In genomic region chr11:3035333-3035732, GRCh38 we compare ENCODE assay signal across 23 cellular contexts.
"Had no signal": no experiment of that assay in that cellular context is flagged by ENCODE, and none has a peak within 500 bp of the region (broad histone marks: within the 10 kb centered on the region; RNA-seq: fewer than 3 reads in every experiment).

No MANE protein-coding gene starts in this region.

- DNase-seq: activated CD4-positive, alpha-beta memory T cell treated with anti-CD3 and anti-CD28 coated beads, Interleukin-2, amount 10 ng/mL, durations not matched to agents 7 days and 5 days; activated CD4-positive, alpha-beta T cell treated with anti-CD3 and anti-CD28 coated beads for 4 hours; activated CD8-positive, alpha-beta memory T cell treated with anti-CD3 and anti-CD28 coated beads, Interleukin-2, amount 10 ng/mL, durations not matched to agents 7 days and 5 days; activated naive CD4-positive, alpha-beta T cell treated with Interleukin-2 at 50 U/mL for 16 hours; activated naive CD8-positive, alpha-beta T cell treated with anti-CD3 and anti-CD28 coated beads, Interleukin-2, amount 50 U/mL, for 24 hours; effector CD8-positive, alpha-beta T cell; left cardiac atrium; nephron progenitor cell; occipital lobe; retina; stimulated activated naive CD8-positive, alpha-beta T cell treated with anti-CD3 and anti-CD28 coated beads, Interleukin-15, Interleukin-2, amounts not matched to agents 100 U/mL and 50 U/mL, for 24 hours; substantia nigra; tibial artery had no signal

- H3K9me3 Mint-ChIP-seq: activated CD4-positive, alpha-beta memory T cell treated with anti-CD3 and anti-CD28 coated beads, Interleukin-2, amount 10 ng/mL, durations not matched to agents 7 days and 5 days; activated naive CD8-positive, alpha-beta T cell treated with anti-CD3 and anti-CD28 coated beads, Interleukin-2, amount 50 U/mL, for 24 hours; activated T-helper 17 cell treated with anti-CD3 and anti-CD28 coated beads, Interleukin-2, amount 50 U/mL, for 72 hours; central memory CD8-positive, alpha-beta T cell; nephron progenitor cell; T-helper 2 cell treated with Interferon-gamma antibody and Interleukin-4, amounts not matched to agents 5 μg/mL and 100 μg/mL, for 36 hours had no signal

- H3K4me3 ChIP-seq: ascending aorta, coronary artery, esophagus muscularis mucosa, gastroesophageal sphincter, tibial artery had no signal

- H3K27ac ChIP-seq: ascending aorta, coronary artery, esophagus muscularis mucosa, gastroesophageal sphincter, tibial artery had no signal

- H3K27me3 ChIP-seq: ascending aorta, esophagus muscularis mucosa, gastroesophageal sphincter, tibial artery had no signal

- H3K27ac Mint-ChIP-seq: activated naive CD8-positive, alpha-beta T cell treated with anti-CD3 and anti-CD28 coated beads, Interleukin-2, amount 50 U/mL, for 24 hours; activated T-helper 17 cell treated with anti-CD3 and anti-CD28 coated beads, Interleukin-2, amount 50 U/mL, for 72 hours; nephron progenitor cell; T-helper 2 cell treated with Interferon-gamma antibody and Interleukin-4, amounts not matched to agents 5 μg/mL and 100 μg/mL, for 36 hours had no signal

- H3K9me3 ChIP-seq: ascending aorta, esophagus muscularis mucosa, gastroesophageal sphincter, tibial artery had no signal

- H3K4me3 Mint-ChIP-seq: activated CD4-positive, alpha-beta memory T cell treated with anti-CD3 and anti-CD28 coated beads, Interleukin-2, amount 10 ng/mL, durations not matched to agents 7 days and 5 days; activated CD8-positive, alpha-beta memory T cell treated with anti-CD3 and anti-CD28 coated beads, Interleukin-2, amount 10 ng/mL, durations not matched to agents 7 days and 5 days; activated naive CD8-positive, alpha-beta T cell treated with anti-CD3 and anti-CD28 coated beads, Interleukin-2, amount 50 U/mL, for 24 hours; activated T-helper 17 cell treated with anti-CD3 and anti-CD28 coated beads, Interleukin-2, amount 50 U/mL, for 72 hours; central memory CD8-positive, alpha-beta T cell; nephron progenitor cell; T-helper 2 cell treated with Interferon-gamma antibody and Interleukin-4, amounts not matched to agents 5 μg/mL and 100 μg/mL, for 36 hours had no signal

- H3K4me1 Mint-ChIP-seq: nephron progenitor cell had no signal

- H3K4me1 ChIP-seq: ascending aorta, tibial artery had no signal

- ATAC-seq: activated CD8-positive, alpha-beta memory T cell treated with anti-CD3 and anti-CD28 coated beads, Interleukin-2, amount 10 ng/mL, durations not matched to agents 7 days and 5 days; activated naive CD8-positive, alpha-beta T cell treated with anti-CD3 and anti-CD28 coated beads, Interleukin-2, amount 50 U/mL, for 24 hours; activated T-helper 17 cell treated with anti-CD3 and anti-CD28 coated beads, Interleukin-2, amount 50 U/mL, for 72 hours; gastroesophageal sphincter; left cardiac atrium; stimulated activated naive CD8-positive, alpha-beta T cell treated with anti-CD3 and anti-CD28 coated beads, Interleukin-15, Interleukin-2, amounts not matched to agents 100 U/mL and 50 U/mL, for 24 hours had no signal

- FAIRE-seq: endothelial cell of umbilical vein, TTC549, urothelium cell line had no signal

- H3K27me3 Mint-ChIP-seq: activated CD4-positive, alpha-beta memory T cell treated with anti-CD3 and anti-CD28 coated beads, Interleukin-2, amount 10 ng/mL, durations not matched to agents 7 days and 5 days; activated CD8-positive, alpha-beta memory T cell treated with anti-CD3 and anti-CD28 coated beads, Interleukin-2, amount 10 ng/mL, durations not matched to agents 7 days and 5 days; activated naive CD8-positive, alpha-beta T cell treated with anti-CD3 and anti-CD28 coated beads, Interleukin-2, amount 50 U/mL, for 24 hours; activated T-helper 17 cell treated with anti-CD3 and anti-CD28 coated beads, Interleukin-2, amount 50 U/mL, for 72 hours; central memory CD8-positive, alpha-beta T cell had no signal
